Comparison of ENCODE assay signal across 25 cellular contexts in genomic region chr11:22707119-22707899, GRCh38. TPM values are rescaled to one million over a fixed set of nuclear protein-coding genes. Genes with fewer than 3 reads are reported as not detected.
A peak's percentile ranks its signal among the peaks of the same experiment; 100 is the strongest.
DNase-seq lines count a peak whose midpoint lies in the region; ATAC-seq, FAIRE-seq and TF ChIP-seq lines count a peak whose summit lies in the region.
"Had no signal": no experiment of that assay in that cellular context is flagged by ENCODE, and none has a peak within 500 bp of the region (broad histone marks: within the 10 kb centered on the region; RNA-seq: fewer than 3 reads in every experiment).

No MANE protein-coding gene starts in this region.

- no peak for FAIRE-seq in small intestine (lab: Jason Lieb, UNC)

- H3K36me3 ChIP-seq in hepatocyte (replicated peaks; ENCODE audit: insufficient read depth, low read depth) (no peaks in the 10 kb centered on the region), small intestine (ENCODE audit: control insufficient read depth in 2 of 2, insufficient read depth in 2 of 2, low read length in 2 of 2) (no peaks in the 10 kb centered on the region), right atrium auricular region (no peaks in the 10 kb centered on the region)
- H3K36me3 ChIP-seq: MG63 had no signal

- no peaks in the 10 kb centered on the region for H4K20me1 ChIP-seq in hepatocyte (ENCODE audit: insufficient read depth, poor library complexity, severe bottlenecking)

- peak; percentile 27 for DNase-seq in DMS53 (lab: John Stamatoyannopoulos, UW)
- DNase-seq in DMS53 treated with DMSO at 0.1 percent for 48 hours (lab: John Stamatoyannopoulos, UW; ENCODE audit: unreplicated experiment), result no peak
- peak; percentile 21 for DNase-seq in NCI-H526 treated with DMSO at 0.1 percent for 48 hours (lab: John Stamatoyannopoulos, UW)
- no peak for DNase-seq in hepatocyte (ENCODE audit: low spot score)
- DNase-seq in small intestine, result peak; percentile 32
- no peak for DNase-seq in right atrium auricular region (ENCODE audit: low spot score)
- DNase-seq in mesenteric fat pad (ENCODE audit: low spot score), result no peak
- DNase-seq: 8988T; AML-193; C1 segment of cervical spinal cord; CD8-positive, alpha-beta memory T cell; EL; GF-D8; H7; Kasumi-1; MG63; NCI-H1417; NCI-H187; NCI-H2227 treated with DMSO at 0.1 percent for 48 hours; NCI-H510A; NCI-H748 treated with DMSO at 0.1 percent for 48 hours; SHP77 treated with DMSO at 0.1 percent for 48 hours had no signal

- WGBS in hepatocyte (ENCODE audit: low lambda C conversion rate, missing lambda C conversion rate), result 70% methylated on average over 3 of the region's 3 CpGs
- 61 to 78% (median 67%) methylated on average over 3 of the region's 3 CpGs for WGBS in small intestine, 3 donors

- no peak overlapping the region for H3K4me2 ChIP-seq in hepatocyte

- H3K27ac ChIP-seq in hepatocyte (peak overlapping the region; percentile 22), small intestine (ENCODE audit: low read depth in 1 of 2, low read length in 1 of 2) (no peak overlapping the region), right atrium auricular region (no peak overlapping the region)
- H3K27ac ChIP-seq: RWPE1 had no signal

- H3K4me3 ChIP-seq in hepatocyte, result no peak overlapping the region
- H3K4me3 ChIP-seq in small intestine (ENCODE audit: low read depth in 1 of 2, low read length in 2 of 2), result no peak overlapping the region
- H3K4me3 ChIP-seq in right atrium auricular region, result no peak overlapping the region
- H3K4me3 ChIP-seq: MG63 had no signal

- no peaks in the 10 kb centered on the region for H3K9me3 ChIP-seq in hepatocyte (ENCODE audit: low read depth)
- H3K9me3 ChIP-seq in small intestine (ENCODE audit: control insufficient read depth, low read depth), result no peaks in the 10 kb centered on the region
- no peaks in the 10 kb centered on the region for H3K9me3 ChIP-seq in right atrium auricular region
- H3K9me3 ChIP-seq: MG63 had no signal

- ATAC-seq in HG03354 (IDR thresholded peaks at IDR 0.05; ENCODE audit: poor library complexity, severe bottlenecking, unreplicated experiment), result no peak
- ATAC-seq: SK-N-SH treated with all-trans-retinoic acid at 6 μM for 48 hours had no signal

- TF ChIP-seq CTCF in hepatocyte (IDR thresholded peaks at IDR 0.05; ENCODE audit: poor library complexity), result no peak
- no peak for TF ChIP-seq CTCF in right atrium auricular region (IDR thresholded peaks at IDR 0.05)

- H3K27me3 ChIP-seq in hepatocyte (no peaks in the 10 kb centered on the region), small intestine (ENCODE audit: control insufficient read depth in 2 of 2, insufficient read depth in 2 of 2, low read length in 2 of 2) (no peaks in the 10 kb centered on the region), right atrium auricular region (no peaks in the 10 kb centered on the region)
- H3K27me3 ChIP-seq: MG63 had no signal

- no peak overlapping the region for H2AFZ ChIP-seq in hepatocyte

- no peaks in the 10 kb centered on the region for H3K9me2 ChIP-seq in hepatocyte (replicated peaks; ENCODE audit: insufficient read depth)

- H3K79me2 ChIP-seq in hepatocyte, result no peaks in the 10 kb centered on the region

- H3K4me1 ChIP-seq in hepatocyte (ENCODE audit: insufficient read depth) (peaks cover 13% of the 10 kb centered on the region), small intestine (ENCODE audit: control insufficient read depth in 2 of 2, insufficient read depth in 1 of 2, low read depth in 1 of 2, low read length in 1 of 2) (no peaks in the 10 kb centered on the region), right atrium auricular region (peaks cover 0 to 7% of the 10 kb centered on the region in 2 donors)

RNA-seq across cellular contexts. Expression of gene GAS2, which starts 40.9 kb away (rescaled TPM):
- total RNA-seq in hepatocyte (35.2 and 37.0 TPM in 2 replicates), right atrium auricular region (1 to 10 TPM; 6.5 to 9.7 TPM), mesenteric fat pad (0.71 TPM)
- polyA plus RNA-seq in hepatocyte (10.4 and 13.3 TPM in 2 replicates), small intestine (1 to 10 TPM; 2.4 to 3.1 (median 2.7) TPM)

Comparison
In these comparisons a context has a peak if more than half of its experiments do, and no peak if none do; other contexts are left out.
1. DNase-seq: peak in DMS53 (single experiment), NCI-H526 treated with DMSO at 0.1 percent for 48 hours (single experiment) and small intestine (single experiment); none in DMS53 treated with DMSO at 0.1 percent for 48 hours (single experiment), hepatocyte (single experiment), right atrium auricular region (single experiment) and mesenteric fat pad (single experiment).